8 cellular contexts compared by ENCODE assay signal in the genomic region with DNA sequence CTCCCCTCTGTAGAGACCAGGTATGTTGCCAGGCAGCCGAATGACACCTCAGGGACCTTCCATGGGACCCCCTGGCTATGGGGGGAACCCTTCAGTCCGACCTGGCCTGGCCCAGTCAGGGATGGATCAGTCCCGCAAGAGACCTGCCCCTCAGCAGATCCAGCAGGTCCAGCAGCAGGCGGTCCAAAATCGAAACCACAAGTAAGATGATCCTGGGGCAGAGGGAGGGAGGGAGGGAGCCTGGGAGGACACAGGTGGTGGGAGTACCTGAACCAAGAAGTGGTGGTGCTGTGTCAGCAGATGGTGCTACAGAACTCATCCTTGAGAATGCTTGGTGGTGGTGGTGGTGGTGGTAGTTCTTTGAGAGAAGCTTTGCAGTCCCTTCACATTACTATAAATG. TPM values are rescaled to one million over a fixed set of nuclear protein-coding genes. Genes with fewer than 3 reads are reported as not detected.
DNase-seq lines count a peak whose midpoint lies in the region; ATAC-seq and TF ChIP-seq lines count a peak whose summit lies in the region.

No MANE protein-coding gene starts in this region.

- CTCF ChIA-PET in Caco-2 (lab: Charles Lee), result interaction anchor here (1.9 to 2.2 kb wide), 3 partner anchors 15 to 96 kb away, joined by 7 to 105 read pairs (median 11); partner anchors contain the start of gene COX14

- no peak overlapping the region for H3K14ac ChIP-seq in trophoblast cell (ENCODE audit: low read length)

- TF ChIP-seq CTCF in Caco-2 (IDR thresholded peaks at IDR 0.05; ENCODE audit: insufficient read depth in 1 of 2, low read depth in 1 of 2, low read length in 1 of 2, severe bottlenecking in 1 of 2, unreplicated experiment in 1 of 2), result no peak
- no peak for TF ChIP-seq CTCF in OCI-LY1 (IDR thresholded peaks at IDR 0.05; ENCODE audit: low read length)
- TF ChIP-seq CTCF in endodermal cell (conservative IDR thresholded peaks at IDR 0.05), result no peak

- H3K23ac ChIP-seq in trophoblast cell (ENCODE audit: low read length), result no peak overlapping the region

- no peak overlapping the region for H2AFZ ChIP-seq in OCI-LY1 (ENCODE audit: low read length)
- no peak overlapping the region for H2AFZ ChIP-seq in trophoblast cell (ENCODE audit: insufficient read depth, low read length, poor library complexity)

- H3K4me1 Mint-ChIP-seq in Caco-2 (ENCODE audit: low read depth, unreplicated experiment), result peaks cover 37% of the 10 kb centered on the region
- H3K4me1 Mint-ChIP-seq in endodermal cell, result peaks cover 4% of the 10 kb centered on the region

- H3K27ac Mint-ChIP-seq in Caco-2 (ENCODE audit: unreplicated experiment), result peak overlapping the region; percentile 79
- peak overlapping the region; percentile 88 for H3K27ac Mint-ChIP-seq in endodermal cell

- H3K4me1 ChIP-seq in Caco-2 (peaks cover 37% of the 10 kb centered on the region), OCI-LY1 (ENCODE audit: insufficient read depth, low read length, severe bottlenecking) (peaks cover 10% of the 10 kb centered on the region), endodermal cell (ENCODE audit: control insufficient read depth, insufficient read depth, low read length) (no peaks in the 10 kb centered on the region), trophoblast cell (ENCODE audit: control insufficient read depth in 1 of 2, insufficient read depth in 2 of 2, low read length in 2 of 2) (peaks cover 2 to 6% of the 10 kb centered on the region in 2 experiments)

- H2AK5ac ChIP-seq in trophoblast cell (ENCODE audit: low read length), result peak overlapping the region; percentile 57

- no peaks in the 10 kb centered on the region for H4K20me1 ChIP-seq in OCI-LY1 (ENCODE audit: insufficient read depth, low read length)

- intact Hi-C loops in Caco-2 (cut with micrococcal nuclease; ENCODE audit: unreplicated experiment), result no loop called here

- H3K27me3 ChIP-seq in Caco-2 (replicated peaks; ENCODE audit: control insufficient read depth, insufficient read depth, low read length) (no peaks in the 10 kb centered on the region), OCI-LY1 (ENCODE audit: insufficient read depth, low read length) (no peaks in the 10 kb centered on the region), endodermal cell (ENCODE audit: control insufficient read depth, insufficient read depth, low read length, poor library complexity, severe bottlenecking) (no peaks in the 10 kb centered on the region), trophoblast cell (ENCODE audit: insufficient read depth, low read length) (no peaks in the 10 kb centered on the region)

- H3K4ac ChIP-seq in trophoblast cell (ENCODE audit: low read depth, low read length), result peak overlapping the region; percentile 11

- no peaks in the 10 kb centered on the region for H3K27me3 Mint-ChIP-seq in Caco-2 (ENCODE audit: insufficient read depth, unreplicated experiment)
- H3K27me3 Mint-ChIP-seq in endodermal cell (ENCODE audit: insufficient read depth), result peaks cover 17% of the 10 kb centered on the region

- no peaks in the 10 kb centered on the region for H3K9me2 ChIP-seq in OCI-LY1 (ENCODE audit: low read depth, low read length)

- no peak overlapping the region for H2BK12ac ChIP-seq in trophoblast cell (ENCODE audit: low read length)

- H3K27ac ChIP-seq in OCI-LY1 (ENCODE audit: low read depth, low read length, poor library complexity, severe bottlenecking), result peak overlapping the region; percentile 82
- H3K27ac ChIP-seq in endodermal cell (ENCODE audit: low read depth, low read length), result no peak overlapping the region
- H3K27ac ChIP-seq in trophoblast cell (ENCODE audit: low read depth, low read length), result no peak overlapping the region

- peaks cover 2% of the 10 kb centered on the region for H3K79me1 ChIP-seq in trophoblast cell (ENCODE audit: low read length)

- H4K12ac ChIP-seq in trophoblast cell (ENCODE audit: low read depth, low read length), result no peak overlapping the region

- H3F3A ChIP-seq in OCI-LY1 (ENCODE audit: insufficient read depth, low read length), result no peaks in the 10 kb centered on the region

- 92 to 94% methylated on average over 2 to 5 of the region's 5 CpGs for WGBS in endodermal cell (ENCODE audit: insufficient coverage in 1 of 2, insufficient read length in 1 of 2), 2 experiments
- no CpG with 5 or more reads among the region's 5 CpGs for WGBS in trophoblast cell (ENCODE audit: extremely low coverage, insufficient coverage, insufficient read length)

- peak overlapping the region; percentile 93 for H3K4me2 ChIP-seq in OCI-LY1 (ENCODE audit: low read length)
- H3K4me2 ChIP-seq in trophoblast cell (ENCODE audit: low read length), result peak overlapping the region; percentile 80

- H2BK120ac ChIP-seq in trophoblast cell (ENCODE audit: insufficient read depth, low read length, poor library complexity), result no peak overlapping the region

- H3K79me2 ChIP-seq in OCI-LY1 (ENCODE audit: insufficient read depth, low read length), result no peaks in the 10 kb centered on the region
- H3K79me2 ChIP-seq in trophoblast cell (ENCODE audit: control insufficient read depth, insufficient read depth, low read length, poor library complexity), result no peaks in the 10 kb centered on the region

- DNase-seq in Caco-2 (no peak), endodermal cell (no peak), trophoblast cell (no peak), T1000 (lab: John Stamatoyannopoulos, UW) (no peak), DMS53 (lab: John Stamatoyannopoulos, UW) (no peak)

- no peak overlapping the region for H4K8ac ChIP-seq in trophoblast cell (ENCODE audit: low read depth, low read length)

- H2BK5ac ChIP-seq in trophoblast cell (ENCODE audit: low read depth, low read length, poor library complexity), result no peak overlapping the region

- H3K4me3 ChIP-seq in Caco-2 (ENCODE audit: low read depth, low read length), result peak overlapping the region; percentile 72
- peak overlapping the region; percentile 87 for H3K4me3 ChIP-seq in OCI-LY1 (ENCODE audit: low read depth, low read length, poor library complexity, severe bottlenecking)
- peak overlapping the region; percentile 100 for H3K4me3 ChIP-seq in endodermal cell (ENCODE audit: low read length)
- H3K4me3 ChIP-seq in trophoblast cell (ENCODE audit: low read depth, low read length), result no peak overlapping the region

- peak overlapping the region; percentile 90; the same call in 1 of the 2 replicates for H3K9ac ChIP-seq in OCI-LY1 (ENCODE audit: low read length)
- no peak overlapping the region for H3K9ac ChIP-seq in endodermal cell (ENCODE audit: extremely low read depth, low read length, poor library complexity, severe bottlenecking)
- no peak overlapping the region for H3K9ac ChIP-seq in trophoblast cell (ENCODE audit: low read length)

- ATAC-seq in HG03520 (IDR thresholded peaks at IDR 0.05; ENCODE audit: unreplicated experiment), result no peak
- no peak for ATAC-seq in HG03469 (IDR thresholded peaks at IDR 0.05; ENCODE audit: unreplicated experiment)

- H3K9me3 Mint-ChIP-seq in Caco-2 (ENCODE audit: unreplicated experiment) (no peaks in the 10 kb centered on the region), endodermal cell (no peaks in the 10 kb centered on the region)

- H3K9me3 ChIP-seq in Caco-2 (no peaks in the 10 kb centered on the region), OCI-LY1 (ENCODE audit: low read length) (no peaks in the 10 kb centered on the region), endodermal cell (ENCODE audit: control insufficient read depth, low read length) (no peaks in the 10 kb centered on the region), trophoblast cell (ENCODE audit: insufficient read depth, low read depth, low read length) (no peaks in the 10 kb centered on the region)

- peaks cover 16% of the 10 kb centered on the region for H3K36me3 ChIP-seq in Caco-2 (ENCODE audit: control insufficient read depth, insufficient read depth, low read length)
- H3K36me3 ChIP-seq in OCI-LY1 (ENCODE audit: insufficient read depth, low read length), result peaks cover 41% of the 10 kb centered on the region
- H3K36me3 ChIP-seq in endodermal cell (ENCODE audit: control insufficient read depth, insufficient read depth, low read length), result peaks cover 44% of the 10 kb centered on the region
- H3K36me3 ChIP-seq in trophoblast cell (ENCODE audit: control insufficient read depth in 1 of 2, insufficient read depth in 2 of 2, low read length in 2 of 2), result peaks cover 17 to 38% of the 10 kb centered on the region in 2 experiments

- BruUV-seq in Caco-2 (replicated peaks; lab: Mats Ljungman, UMichigan), result no TSS peak

- H3K18ac ChIP-seq in trophoblast cell (ENCODE audit: low read length), result no peak overlapping the region

- peaks cover 55% of the 10 kb centered on the region for H3K36me3 Mint-ChIP-seq in Caco-2 (ENCODE audit: insufficient read depth, unreplicated experiment)
- H3K36me3 Mint-ChIP-seq in endodermal cell (ENCODE audit: low read depth), result peaks cover 48% of the 10 kb centered on the region

- no peak overlapping the region for H4K91ac ChIP-seq in trophoblast cell (ENCODE audit: low read depth, low read length)

- POLR2A ChIA-PET in Caco-2 (lab: Charles Lee), result interaction anchor here (1.9 to 2.3 kb wide), 2 partner anchors 26 to 81 kb away, joined by 24 to 30 read pairs; partner anchors contain the start of genes CERS5 and COX14

- H3K4me3 Mint-ChIP-seq in Caco-2 (ENCODE audit: unreplicated experiment) (peak overlapping the region; percentile 83), endodermal cell (peak overlapping the region; percentile 79)

RNA-seq across cellular contexts. Expression of gene SMARCD1, which starts 1.0 kb away (rescaled TPM):
- 142 and 158 TPM in 2 replicates for total RNA-seq in Caco-2 (2022)
- 100 to 1,000 TPM; 118 to 125 TPM for total RNA-seq in endodermal cell
- 161 TPM for polyA plus RNA-seq in endodermal cell (2013, experiment 1 of 2)
- polyA plus RNA-seq in endodermal cell (2013, experiment 2 of 2), result 129 TPM
- 42.7 and 44.2 TPM in 2 replicates for polyA plus RNA-seq in trophoblast cell (2013)

RNA-seq across cellular contexts. Expression of gene GPD1, which starts 17.7 kb away (rescaled TPM):
- total RNA-seq in Caco-2 (2022), result 1.5 and 1.9 TPM in 2 replicates
- 1 to 10 TPM in 1 of 2 donors, under 1 TPM in 1; 0.93 to 1.1 TPM for total RNA-seq in endodermal cell
- 0.32 TPM for polyA plus RNA-seq in endodermal cell (2013, experiment 1 of 2)
- 0.46 TPM for polyA plus RNA-seq in endodermal cell (2013, experiment 2 of 2)
- polyA plus RNA-seq in trophoblast cell (2013), result 0.07 and 0.10 TPM in 2 replicates

RNA-seq across cellular contexts. Expression of gene COX14, which starts 25.9 kb away (rescaled TPM):
- 85.0 and 86.3 TPM in 2 replicates for total RNA-seq in Caco-2 (2022)
- 10 to 100 TPM; 26.0 to 26.7 TPM for total RNA-seq in endodermal cell
- 27.9 TPM for polyA plus RNA-seq in endodermal cell (2013, experiment 1 of 2)
- 20.5 TPM for polyA plus RNA-seq in endodermal cell (2013, experiment 2 of 2)
- polyA plus RNA-seq in trophoblast cell (2013), result 66.2 and 68.0 TPM in 2 replicates

RNA-seq across cellular contexts. Expression of gene ASIC1, which starts 28.8 kb away (rescaled TPM):
- 15.6 and 17.8 TPM in 2 replicates for total RNA-seq in Caco-2 (2022)
- 1 to 10 TPM; 4.2 to 5.2 TPM for total RNA-seq in endodermal cell
- 19.3 TPM for polyA plus RNA-seq in endodermal cell (2013, experiment 1 of 2)
- polyA plus RNA-seq in endodermal cell (2013, experiment 2 of 2), result 17.1 TPM
- 0.44 and 0.62 TPM in 2 replicates for polyA plus RNA-seq in trophoblast cell (2013)
